ENCODE assay signal across 1 cellular context in the genomic region with DNA sequence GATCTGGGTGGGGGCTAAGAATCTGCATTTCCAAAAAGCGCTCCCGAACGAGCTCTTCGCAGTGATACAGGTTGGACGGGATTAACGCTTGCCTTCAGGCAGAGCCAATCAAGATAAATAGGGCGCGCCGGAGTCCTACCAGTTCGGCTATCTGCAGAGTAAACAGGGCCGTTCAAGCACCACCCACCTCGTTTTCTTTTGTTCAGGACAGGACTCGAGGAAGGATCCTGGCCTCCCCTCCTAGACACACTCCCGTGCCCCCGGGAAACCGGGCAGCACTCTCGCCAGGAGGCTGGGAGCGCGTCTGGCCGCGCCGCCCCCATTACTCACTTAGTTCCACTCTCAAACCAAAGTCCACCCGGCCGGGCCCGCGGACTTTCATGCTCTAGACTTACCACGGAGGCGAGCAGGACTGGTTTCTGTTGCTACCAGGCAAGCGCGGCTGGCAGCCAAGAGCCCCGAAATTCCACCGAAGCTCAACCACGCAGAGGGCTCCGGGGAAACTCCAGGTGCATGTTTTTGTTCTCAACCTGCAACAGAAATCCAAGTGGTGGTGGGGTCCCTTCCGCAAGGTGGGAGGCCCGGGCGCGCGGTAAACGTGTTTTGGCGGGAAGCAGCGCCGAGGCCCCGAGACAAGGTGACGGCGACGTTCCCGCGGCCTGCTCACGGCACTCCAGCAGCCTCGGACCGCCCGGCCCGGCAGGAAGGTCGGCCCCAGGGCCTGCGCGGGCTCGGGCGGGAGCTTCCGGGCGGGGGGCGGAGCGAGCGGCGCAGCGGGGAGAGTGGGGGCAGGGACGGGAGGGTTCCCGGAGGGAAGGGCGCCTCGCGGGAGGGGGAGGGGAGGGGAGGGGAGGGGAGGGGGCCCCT.
TF ChIP-seq lines count a peak whose summit lies in the region.

No MANE protein-coding gene starts in this region.

TF ChIP-seq in HepG2, 621 proteins besides CTCF, POLR2A, EP300 and RAD21 (continued from another document and continues in another):
- TF ChIP-seq, protein P1, sequence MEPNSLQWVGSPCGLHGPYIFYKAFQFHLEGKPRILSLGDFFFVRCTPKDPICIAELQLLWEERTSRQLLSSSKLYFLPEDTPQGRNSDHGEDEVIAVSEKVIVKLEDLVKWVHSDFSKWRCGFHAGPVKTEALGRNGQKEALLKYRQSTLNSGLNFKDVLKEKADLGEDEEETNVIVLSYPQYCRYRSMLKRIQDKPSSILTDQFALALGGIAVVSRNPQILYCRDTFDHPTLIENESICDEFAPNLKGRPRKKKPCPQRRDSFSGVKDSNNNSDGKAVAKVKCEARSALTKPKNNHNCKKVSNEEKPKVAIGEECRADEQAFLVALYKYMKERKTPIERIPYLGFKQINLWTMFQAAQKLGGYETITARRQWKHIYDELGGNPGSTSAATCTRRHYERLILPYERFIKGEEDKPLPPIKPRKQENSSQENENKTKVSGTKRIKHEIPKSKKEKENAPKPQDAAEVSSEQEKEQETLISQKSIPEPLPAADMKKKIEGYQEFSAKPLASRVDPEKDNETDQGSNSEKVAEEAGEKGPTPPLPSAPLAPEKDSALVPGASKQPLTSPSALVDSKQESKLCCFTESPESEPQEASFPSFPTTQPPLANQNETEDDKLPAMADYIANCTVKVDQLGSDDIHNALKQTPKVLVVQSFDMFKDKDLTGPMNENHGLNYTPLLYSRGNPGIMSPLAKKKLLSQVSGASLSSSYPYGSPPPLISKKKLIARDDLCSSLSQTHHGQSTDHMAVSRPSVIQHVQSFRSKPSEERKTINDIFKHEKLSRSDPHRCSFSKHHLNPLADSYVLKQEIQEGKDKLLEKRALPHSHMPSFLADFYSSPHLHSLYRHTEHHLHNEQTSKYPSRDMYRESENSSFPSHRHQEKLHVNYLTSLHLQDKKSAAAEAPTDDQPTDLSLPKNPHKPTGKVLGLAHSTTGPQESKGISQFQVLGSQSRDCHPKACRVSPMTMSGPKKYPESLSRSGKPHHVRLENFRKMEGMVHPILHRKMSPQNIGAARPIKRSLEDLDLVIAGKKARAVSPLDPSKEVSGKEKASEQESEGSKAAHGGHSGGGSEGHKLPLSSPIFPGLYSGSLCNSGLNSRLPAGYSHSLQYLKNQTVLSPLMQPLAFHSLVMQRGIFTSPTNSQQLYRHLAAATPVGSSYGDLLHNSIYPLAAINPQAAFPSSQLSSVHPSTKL (CRISPR knock-in tag; IDR thresholded peaks at IDR 0.05): no peak
- TF ChIP-seq THYN1 (CRISPR knock-in tag; IDR thresholded peaks at IDR 0.05; ENCODE audit: borderline replicate concordance, low read depth) (no peak), RBAK (CRISPR knock-in tag; IDR thresholded peaks at IDR 0.05) (no peak), DNMT1 (CRISPR knock-in tag; IDR thresholded peaks at IDR 0.05) (no peak), CHCHD3 (CRISPR knock-in tag; IDR thresholded peaks at IDR 0.05) (0 out of 2 replicates have a peak, but pooled peaks have one; percentile 22), ZNF460 (CRISPR knock-in tag; IDR thresholded peaks at IDR 0.05; ENCODE audit: borderline replicate concordance) (no peak; the same call in 1 of the 2 replicates), ZNF20 (CRISPR knock-in tag; IDR thresholded peaks at IDR 0.05) (no peak), PHF21A (CRISPR knock-in tag; IDR thresholded peaks at IDR 0.05) (peak; percentile 31), JUN (CRISPR knock-in tag; IDR thresholded peaks at IDR 0.05) (no peak), SRF (IDR thresholded peaks at IDR 0.05; ENCODE audit: low read depth, low read length) (no peak), TOE1 (CRISPR knock-in tag; IDR thresholded peaks at IDR 0.05) (no peak), KLF13 (CRISPR knock-in tag; IDR thresholded peaks at IDR 0.05) (no peak; the same call in 1 of the 2 replicates), SAFB2 (CRISPR knock-in tag; IDR thresholded peaks at IDR 0.05; ENCODE audit: borderline replicate concordance, low read depth) (no peak; the same call in 1 of the 2 replicates), ADNP (CRISPR knock-in tag; IDR thresholded peaks at IDR 0.05) (no peak), HNRNPUL1 (IDR thresholded peaks at IDR 0.05; ENCODE audit: low read depth, low read length) (no peak), ZSCAN21 (CRISPR knock-in tag; IDR thresholded peaks at IDR 0.05; ENCODE audit: borderline replicate concordance) (no peak), KLF9 (CRISPR knock-in tag; IDR thresholded peaks at IDR 0.05; ENCODE audit: low read depth) (no peak), MAF1 (CRISPR knock-in tag; IDR thresholded peaks at IDR 0.05; ENCODE audit: borderline replicate concordance) (no peak), RCOR2 (CRISPR knock-in tag; IDR thresholded peaks at IDR 0.05) (no peak), ZNF12 (CRISPR knock-in tag; IDR thresholded peaks at IDR 0.05) (no peak), GLI4 (CRISPR knock-in tag; IDR thresholded peaks at IDR 0.05; ENCODE audit: borderline replicate concordance) (peak; percentile 81; the same call in 1 of the 2 replicates), BCL6 (CRISPR knock-in tag; IDR thresholded peaks at IDR 0.05) (no peak), HDAC2 (CRISPR knock-in tag; IDR thresholded peaks at IDR 0.05) (peak; percentile 42; the same call in 1 of the 2 replicates), EZH2 (conservative IDR thresholded peaks at IDR 0.05; ENCODE audit: low read depth, low read length) (no peak), ZNF501 (CRISPR knock-in tag; IDR thresholded peaks at IDR 0.05) (peak; percentile 80), KDM5B (CRISPR knock-in tag; IDR thresholded peaks at IDR 0.05; ENCODE audit: borderline replicate concordance) (peak; percentile 29; the same call in 1 of the 2 replicates), ZFP36L1 (CRISPR knock-in tag; IDR thresholded peaks at IDR 0.05) (no peak), ZFP37 (CRISPR knock-in tag; IDR thresholded peaks at IDR 0.05; ENCODE audit: borderline replicate concordance) (peak; percentile 78), ZNF605 (CRISPR knock-in tag; IDR thresholded peaks at IDR 0.05) (peak; percentile 88), HMGA1 (CRISPR knock-in tag; conservative IDR thresholded peaks at IDR 0.05) (no peak), SAP130 (CRISPR knock-in tag; IDR thresholded peaks at IDR 0.05; ENCODE audit: low read depth) (no peak; the same call in 1 of the 2 replicates), SOX6 (IDR thresholded peaks at IDR 0.05) (no peak), SOX6 (CRISPR knock-in tag; IDR thresholded peaks at IDR 0.05) (0 out of 2 replicates have a peak, but pooled peaks have one; percentile 9), STAT5B (CRISPR knock-in tag; IDR thresholded peaks at IDR 0.05) (no peak), MAFG (CRISPR knock-in tag; IDR thresholded peaks at IDR 0.05) (no peak), GPN1 (CRISPR knock-in tag; IDR thresholded peaks at IDR 0.05; ENCODE audit: borderline replicate concordance) (no peak), PAX8 (CRISPR knock-in tag; IDR thresholded peaks at IDR 0.05; ENCODE audit: borderline replicate concordance) (no peak)
- TF ChIP-seq, protein P2, sequence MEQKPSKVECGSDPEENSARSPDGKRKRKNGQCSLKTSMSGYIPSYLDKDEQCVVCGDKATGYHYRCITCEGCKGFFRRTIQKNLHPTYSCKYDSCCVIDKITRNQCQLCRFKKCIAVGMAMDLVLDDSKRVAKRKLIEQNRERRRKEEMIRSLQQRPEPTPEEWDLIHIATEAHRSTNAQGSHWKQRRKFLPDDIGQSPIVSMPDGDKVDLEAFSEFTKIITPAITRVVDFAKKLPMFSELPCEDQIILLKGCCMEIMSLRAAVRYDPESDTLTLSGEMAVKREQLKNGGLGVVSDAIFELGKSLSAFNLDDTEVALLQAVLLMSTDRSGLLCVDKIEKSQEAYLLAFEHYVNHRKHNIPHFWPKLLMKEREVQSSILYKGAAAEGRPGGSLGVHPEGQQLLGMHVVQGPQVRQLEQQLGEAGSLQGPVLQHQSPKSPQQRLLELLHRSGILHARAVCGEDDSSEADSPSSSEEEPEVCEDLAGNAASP (CRISPR knock-in tag; IDR thresholded peaks at IDR 0.05; ENCODE audit: borderline replicate concordance): no peak
- TF ChIP-seq, protein P3, sequence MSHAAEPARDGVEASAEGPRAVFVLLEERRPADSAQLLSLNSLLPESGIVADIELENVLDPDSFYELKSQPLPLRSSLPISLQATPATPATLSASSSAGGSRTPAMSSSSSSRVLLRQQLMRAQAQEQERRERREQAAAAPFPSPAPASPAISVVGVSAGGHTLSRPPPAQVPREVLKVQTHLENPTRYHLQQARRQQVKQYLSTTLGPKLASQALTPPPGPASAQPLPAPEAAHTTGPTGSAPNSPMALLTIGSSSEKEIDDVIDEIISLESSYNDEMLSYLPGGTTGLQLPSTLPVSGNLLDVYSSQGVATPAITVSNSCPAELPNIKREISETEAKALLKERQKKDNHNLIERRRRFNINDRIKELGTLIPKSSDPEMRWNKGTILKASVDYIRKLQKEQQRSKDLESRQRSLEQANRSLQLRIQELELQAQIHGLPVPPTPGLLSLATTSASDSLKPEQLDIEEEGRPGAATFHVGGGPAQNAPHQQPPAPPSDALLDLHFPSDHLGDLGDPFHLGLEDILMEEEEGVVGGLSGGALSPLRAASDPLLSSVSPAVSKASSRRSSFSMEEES (CRISPR knock-in tag; IDR thresholded peaks at IDR 0.05): no peak
- TF ChIP-seq, protein P4, sequence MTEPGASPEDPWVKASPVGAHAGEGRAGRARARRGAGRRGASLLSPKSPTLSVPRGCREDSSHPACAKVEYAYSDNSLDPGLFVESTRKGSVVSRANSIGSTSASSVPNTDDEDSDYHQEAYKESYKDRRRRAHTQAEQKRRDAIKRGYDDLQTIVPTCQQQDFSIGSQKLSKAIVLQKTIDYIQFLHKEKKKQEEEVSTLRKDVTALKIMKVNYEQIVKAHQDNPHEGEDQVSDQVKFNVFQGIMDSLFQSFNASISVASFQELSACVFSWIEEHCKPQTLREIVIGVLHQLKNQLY (CRISPR knock-in tag; IDR thresholded peaks at IDR 0.05): no peak
- TF ChIP-seq, protein P5, sequence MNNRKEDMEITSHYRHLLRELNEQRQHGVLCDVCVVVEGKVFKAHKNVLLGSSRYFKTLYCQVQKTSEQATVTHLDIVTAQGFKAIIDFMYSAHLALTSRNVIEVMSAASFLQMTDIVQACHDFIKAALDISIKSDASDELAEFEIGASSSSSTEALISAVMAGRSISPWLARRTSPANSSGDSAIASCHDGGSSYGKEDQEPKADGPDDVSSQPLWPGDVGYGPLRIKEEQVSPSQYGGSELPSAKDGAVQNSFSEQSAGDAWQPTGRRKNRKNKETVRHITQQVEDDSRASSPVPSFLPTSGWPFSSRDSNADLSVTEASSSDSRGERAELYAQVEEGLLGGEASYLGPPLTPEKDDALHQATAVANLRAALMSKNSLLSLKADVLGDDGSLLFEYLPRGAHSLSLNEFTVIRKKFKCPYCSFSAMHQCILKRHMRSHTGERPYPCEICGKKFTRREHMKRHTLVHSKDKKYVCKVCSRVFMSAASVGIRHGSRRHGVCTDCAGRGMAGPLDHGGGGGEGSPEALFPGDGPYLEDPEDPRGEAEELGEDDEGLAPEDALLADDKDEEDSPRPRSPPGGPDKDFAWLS (CRISPR knock-in tag; IDR thresholded peaks at IDR 0.05; ENCODE audit: borderline replicate concordance): no peak
- TF ChIP-seq, protein P6, sequence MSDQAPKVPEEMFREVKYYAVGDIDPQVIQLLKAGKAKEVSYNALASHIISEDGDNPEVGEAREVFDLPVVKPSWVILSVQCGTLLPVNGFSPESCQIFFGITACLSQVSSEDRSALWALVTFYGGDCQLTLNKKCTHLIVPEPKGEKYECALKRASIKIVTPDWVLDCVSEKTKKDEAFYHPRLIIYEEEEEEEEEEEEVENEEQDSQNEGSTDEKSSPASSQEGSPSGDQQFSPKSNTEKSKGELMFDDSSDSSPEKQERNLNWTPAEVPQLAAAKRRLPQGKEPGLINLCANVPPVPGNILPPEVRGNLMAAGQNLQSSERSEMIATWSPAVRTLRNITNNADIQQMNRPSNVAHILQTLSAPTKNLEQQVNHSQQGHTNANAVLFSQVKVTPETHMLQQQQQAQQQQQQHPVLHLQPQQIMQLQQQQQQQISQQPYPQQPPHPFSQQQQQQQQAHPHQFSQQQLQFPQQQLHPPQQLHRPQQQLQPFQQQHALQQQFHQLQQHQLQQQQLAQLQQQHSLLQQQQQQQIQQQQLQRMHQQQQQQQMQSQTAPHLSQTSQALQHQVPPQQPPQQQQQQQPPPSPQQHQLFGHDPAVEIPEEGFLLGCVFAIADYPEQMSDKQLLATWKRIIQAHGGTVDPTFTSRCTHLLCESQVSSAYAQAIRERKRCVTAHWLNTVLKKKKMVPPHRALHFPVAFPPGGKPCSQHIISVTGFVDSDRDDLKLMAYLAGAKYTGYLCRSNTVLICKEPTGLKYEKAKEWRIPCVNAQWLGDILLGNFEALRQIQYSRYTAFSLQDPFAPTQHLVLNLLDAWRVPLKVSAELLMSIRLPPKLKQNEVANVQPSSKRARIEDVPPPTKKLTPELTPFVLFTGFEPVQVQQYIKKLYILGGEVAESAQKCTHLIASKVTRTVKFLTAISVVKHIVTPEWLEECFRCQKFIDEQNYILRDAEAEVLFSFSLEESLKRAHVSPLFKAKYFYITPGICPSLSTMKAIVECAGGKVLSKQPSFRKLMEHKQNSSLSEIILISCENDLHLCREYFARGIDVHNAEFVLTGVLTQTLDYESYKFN (CRISPR knock-in tag; conservative IDR thresholded peaks at IDR 0.05): 0 out of 2 replicates have a peak, but pooled peaks have one; percentile 11
- TF ChIP-seq, protein P7, sequence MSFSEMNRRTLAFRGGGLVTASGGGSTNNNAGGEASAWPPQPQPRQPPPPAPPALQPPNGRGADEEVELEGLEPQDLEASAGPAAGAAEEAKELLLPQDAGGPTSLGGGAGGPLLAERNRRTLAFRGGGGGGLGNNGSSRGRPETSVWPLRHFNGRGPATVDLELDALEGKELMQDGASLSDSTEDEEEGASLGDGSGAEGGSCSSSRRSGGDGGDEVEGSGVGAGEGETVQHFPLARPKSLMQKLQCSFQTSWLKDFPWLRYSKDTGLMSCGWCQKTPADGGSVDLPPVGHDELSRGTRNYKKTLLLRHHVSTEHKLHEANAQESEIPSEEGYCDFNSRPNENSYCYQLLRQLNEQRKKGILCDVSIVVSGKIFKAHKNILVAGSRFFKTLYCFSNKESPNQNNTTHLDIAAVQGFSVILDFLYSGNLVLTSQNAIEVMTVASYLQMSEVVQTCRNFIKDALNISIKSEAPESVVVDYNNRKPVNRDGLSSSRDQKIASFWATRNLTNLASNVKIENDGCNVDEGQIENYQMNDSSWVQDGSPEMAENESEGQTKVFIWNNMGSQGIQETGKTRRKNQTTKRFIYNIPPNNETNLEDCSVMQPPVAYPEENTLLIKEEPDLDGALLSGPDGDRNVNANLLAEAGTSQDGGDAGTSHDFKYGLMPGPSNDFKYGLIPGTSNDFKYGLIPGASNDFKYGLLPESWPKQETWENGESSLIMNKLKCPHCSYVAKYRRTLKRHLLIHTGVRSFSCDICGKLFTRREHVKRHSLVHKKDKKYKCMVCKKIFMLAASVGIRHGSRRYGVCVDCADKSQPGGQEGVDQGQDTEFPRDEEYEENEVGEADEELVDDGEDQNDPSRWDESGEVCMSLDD (CRISPR knock-in tag; IDR thresholded peaks at IDR 0.05; ENCODE audit: borderline replicate concordance): 0 out of 2 replicates have a peak, but pooled peaks have one; percentile 16
- TF ChIP-seq, protein P8, sequence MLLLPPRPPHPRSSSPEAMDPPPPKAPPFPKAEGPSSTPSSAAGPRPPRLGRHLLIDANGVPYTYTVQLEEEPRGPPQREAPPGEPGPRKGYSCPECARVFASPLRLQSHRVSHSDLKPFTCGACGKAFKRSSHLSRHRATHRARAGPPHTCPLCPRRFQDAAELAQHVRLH (CRISPR knock-in tag; IDR thresholded peaks at IDR 0.05; ENCODE audit: borderline replicate concordance, low read depth): 0 out of 2 replicates have a peak, but pooled peaks have one; percentile 7
